In genomic region chr11:118226781-118227180, GRCh38 we compare ENCODE assay signal across 20 cellular contexts. TPM values are rescaled to one million over a fixed set of nuclear protein-coding genes. Genes with fewer than 3 reads are reported as not detected.
DNase-seq lines count a peak whose midpoint lies in the region; ATAC-seq and TF ChIP-seq lines count a peak whose summit lies in the region.
"Had no signal": no experiment of that assay in that cellular context is flagged by ENCODE, and none has a peak within 500 bp of the region (broad histone marks: within the 10 kb centered on the region; RNA-seq: fewer than 3 reads in every experiment).

No MANE protein-coding gene starts in this region.

- H3K27me3 Mint-ChIP-seq in activated naive CD4-positive, alpha-beta T cell treated with anti-CD3 and anti-CD28 coated beads for 36 hours (ENCODE audit: low read depth): no peaks in the 10 kb centered on the region
- no peaks in the 10 kb centered on the region for H3K27me3 Mint-ChIP-seq in activated CD4-positive, alpha-beta memory T cell treated with anti-CD3 and anti-CD28 coated beads, Interleukin-2, amount 10 ng/mL, durations not matched to agents 7 days and 5 days

- TF ChIP-seq POLR2A in GM18505 (IDR thresholded peaks at IDR 0.05; ENCODE audit: borderline replicate concordance, extremely low read depth, insufficient read depth, insufficient read length): no peak

- H3K36me3 Mint-ChIP-seq in activated naive CD4-positive, alpha-beta T cell treated with anti-CD3 and anti-CD28 coated beads for 36 hours (ENCODE audit: low read depth): peaks cover 57% of the 10 kb centered on the region
- H3K36me3 Mint-ChIP-seq in activated CD4-positive, alpha-beta memory T cell treated with anti-CD3 and anti-CD28 coated beads, Interleukin-2, amount 10 ng/mL, durations not matched to agents 7 days and 5 days (ENCODE audit: low read depth): peaks cover 38% of the 10 kb centered on the region

- ATAC-seq in lower lobe of right lung (peak; percentile 6 to 11), upper lobe of right lung (peak; percentile 20), GM18505 (IDR thresholded peaks at IDR 0.05; ENCODE audit: unreplicated experiment) (no peak), HG02973 (IDR thresholded peaks at IDR 0.05; ENCODE audit: unreplicated experiment) (no peak)

- TF ChIP-seq CTCF in lower lobe of right lung (IDR thresholded peaks at IDR 0.05) (no peak), upper lobe of right lung (IDR thresholded peaks at IDR 0.05) (no peak)

- peak overlapping the region; percentile 36 for H3K4me3 Mint-ChIP-seq in activated naive CD4-positive, alpha-beta T cell treated with anti-CD3 and anti-CD28 coated beads for 36 hours
- peak overlapping the region; percentile 44 for H3K4me3 Mint-ChIP-seq in activated CD4-positive, alpha-beta memory T cell treated with anti-CD3 and anti-CD28 coated beads, Interleukin-2, amount 10 ng/mL, durations not matched to agents 7 days and 5 days

- POLR2A ChIA-PET in activated CD4-positive, alpha-beta memory T cell treated with anti-CD3 and anti-CD28 coated beads, Interleukin-2, amount 10 ng/mL, durations not matched to agents 7 days and 5 days (lab: Charles Lee): interaction anchor here (0.8 to 15.3 kb wide), 15 partner anchors 10 to 564 kb away, joined by 3 to 249 read pairs (median 6); partner anchors contain the start of genes CD3D, CD3G, DDX6 and MPZL3

- CTCF ChIA-PET in activated naive CD4-positive, alpha-beta T cell treated with anti-CD3 and anti-CD28 coated beads for 36 hours (lab: Charles Lee): interaction anchor here (0.6 to 2.2 kb wide), 10 partner anchors 10 to 126 kb away, joined by 3 to 9 read pairs (median 4); no protein-coding TSS in a partner anchor
- CTCF ChIA-PET in activated CD4-positive, alpha-beta memory T cell treated with anti-CD3 and anti-CD28 coated beads, Interleukin-2, amount 10 ng/mL, durations not matched to agents 7 days and 5 days (lab: Charles Lee): interaction anchor here (0.9 to 3.9 kb wide), 8 partner anchors 12 to 50 kb away, joined by 3 to 42 read pairs (median 4); no protein-coding TSS in a partner anchor

- peaks cover 53% of the 10 kb centered on the region for H3K4me1 ChIP-seq in lower lobe of right lung
- H3K4me1 ChIP-seq in upper lobe of right lung: peaks cover 23% of the 10 kb centered on the region
- H3K4me1 ChIP-seq: testis had no signal

- H3K27me3 ChIP-seq in lower lobe of right lung (ENCODE audit: low read depth): no peaks in the 10 kb centered on the region
- no peaks in the 10 kb centered on the region for H3K27me3 ChIP-seq in upper lobe of right lung
- H3K27me3 ChIP-seq: brain microvascular endothelial cell, ovary, testis had no signal

- H3K9me3 ChIP-seq in lower lobe of right lung (no peaks in the 10 kb centered on the region), upper lobe of right lung (no peaks in the 10 kb centered on the region)
- H3K9me3 ChIP-seq: ovary, testis had no signal

- H3K4me3 ChIP-seq in lower lobe of right lung (no peak overlapping the region), upper lobe of right lung (no peak overlapping the region)
- H3K4me3 ChIP-seq: ovary, testis had no signal

- intact Hi-C loops in activated naive CD4-positive, alpha-beta T cell treated with anti-CD3 and anti-CD28 coated beads for 36 hours (cut with micrococcal nuclease): loop anchor here (10.0 kb wide), 3 partner anchors 648 to 1132 kb away; partner anchors contain the start of genes C2CD2L, DPAGT1 and SIK3
- intact Hi-C loops in lower lobe of right lung (cut with DNase I) (no loop called here), upper lobe of right lung (cut with DNase I) (no loop called here)

- peak; percentile 54 for DNase-seq in activated naive CD4-positive, alpha-beta T cell treated with anti-CD3 and anti-CD28 coated beads for 36 hours
- DNase-seq in activated naive CD4-positive, alpha-beta T cell treated with Interleukin-2 at 50 U/mL for 16 hours: no peak
- DNase-seq in activated CD4-positive, alpha-beta memory T cell treated with anti-CD3 and anti-CD28 coated beads, Interleukin-2, amount 10 ng/mL, durations not matched to agents 7 days and 5 days: no peak
- no peak for DNase-seq in lower lobe of right lung
- DNase-seq in upper lobe of right lung: no peak
- no peak for DNase-seq in DMS79 (lab: John Stamatoyannopoulos, UW)
- DNase-seq: brain microvascular endothelial cell; DMS 273 treated with DMSO at 0.1 percent for 48 hours; effector CD4-positive, alpha-beta T cell; NCI-H2107; NCI-H748 treated with DMSO at 0.1 percent for 48 hours; ovary; T1000; testis had no signal

- peaks cover 7% of the 10 kb centered on the region for H3K9me3 Mint-ChIP-seq in activated naive CD4-positive, alpha-beta T cell treated with anti-CD3 and anti-CD28 coated beads for 36 hours
- no peaks in the 10 kb centered on the region for H3K9me3 Mint-ChIP-seq in activated CD4-positive, alpha-beta memory T cell treated with anti-CD3 and anti-CD28 coated beads, Interleukin-2, amount 10 ng/mL, durations not matched to agents 7 days and 5 days

- H3K36me3 ChIP-seq in lower lobe of right lung (no peaks in the 10 kb centered on the region), upper lobe of right lung (no peaks in the 10 kb centered on the region)
- H3K36me3 ChIP-seq: brain microvascular endothelial cell, ovary had no signal

- H3K27ac Mint-ChIP-seq in activated naive CD4-positive, alpha-beta T cell treated with anti-CD3 and anti-CD28 coated beads for 36 hours: peak overlapping the region; percentile 89
- no peak overlapping the region for H3K27ac Mint-ChIP-seq in activated CD4-positive, alpha-beta memory T cell treated with anti-CD3 and anti-CD28 coated beads, Interleukin-2, amount 10 ng/mL, durations not matched to agents 7 days and 5 days

- H3K4me1 Mint-ChIP-seq in activated naive CD4-positive, alpha-beta T cell treated with anti-CD3 and anti-CD28 coated beads for 36 hours (ENCODE audit: low read depth): peaks cover 24% of the 10 kb centered on the region
- H3K4me1 Mint-ChIP-seq in activated CD4-positive, alpha-beta memory T cell treated with anti-CD3 and anti-CD28 coated beads, Interleukin-2, amount 10 ng/mL, durations not matched to agents 7 days and 5 days: peaks cover 35% of the 10 kb centered on the region

- H3K27ac ChIP-seq in lower lobe of right lung (peak overlapping the region; percentile 63), upper lobe of right lung (peak overlapping the region; percentile 48)
- H3K27ac ChIP-seq: brain microvascular endothelial cell, ovary, testis had no signal

RNA-seq across cellular contexts. Expression of gene JAML, which starts 2.0 kb away (rescaled TPM):
- total RNA-seq in activated naive CD4-positive, alpha-beta T cell treated with anti-CD3 and anti-CD28 coated beads for 36 hours: 10 to 100 TPM; 67.5 to 71.4 TPM
- total RNA-seq in activated CD4-positive, alpha-beta memory T cell treated with anti-CD3 and anti-CD28 coated beads, Interleukin-2, amount 10 ng/mL, durations not matched to agents 7 days and 5 days: 100 to 1,000 TPM; 102 to 103 TPM
- total RNA-seq in lower lobe of right lung (163 TPM), upper lobe of right lung (87.9 TPM)
- total RNA-seq: fibroblast of villous mesenchyme, HT1080, M059J had no signal

RNA-seq across cellular contexts. Expression of gene MPZL3, which starts 25.4 kb away (rescaled TPM):
- total RNA-seq in activated naive CD4-positive, alpha-beta T cell treated with anti-CD3 and anti-CD28 coated beads for 36 hours: 10 to 100 TPM; 29.3 to 30.5 TPM
- 10 to 100 TPM; 34.0 to 34.9 TPM for total RNA-seq in activated CD4-positive, alpha-beta memory T cell treated with anti-CD3 and anti-CD28 coated beads, Interleukin-2, amount 10 ng/mL, durations not matched to agents 7 days and 5 days
- total RNA-seq in lower lobe of right lung: 12.8 TPM
- total RNA-seq in upper lobe of right lung: 11.8 TPM

RNA-seq across cellular contexts. Expression of gene MPZL2, which starts 37.3 kb away (rescaled TPM):
- 10 to 100 TPM; 25.3 to 28.4 TPM for total RNA-seq in activated naive CD4-positive, alpha-beta T cell treated with anti-CD3 and anti-CD28 coated beads for 36 hours
- 1 to 10 TPM; 3.8 to 5.3 TPM for total RNA-seq in activated CD4-positive, alpha-beta memory T cell treated with anti-CD3 and anti-CD28 coated beads, Interleukin-2, amount 10 ng/mL, durations not matched to agents 7 days and 5 days
- total RNA-seq in lower lobe of right lung (85.3 TPM), upper lobe of right lung (119 TPM)
- total RNA-seq: fibroblast of villous mesenchyme had no signal

RNA-seq across cellular contexts. Expression of gene SCN2B, which starts 50.3 kb away (rescaled TPM):
- total RNA-seq in activated naive CD4-positive, alpha-beta T cell treated with anti-CD3 and anti-CD28 coated beads for 36 hours: not detected
- total RNA-seq in activated CD4-positive, alpha-beta memory T cell treated with anti-CD3 and anti-CD28 coated beads, Interleukin-2, amount 10 ng/mL, durations not matched to agents 7 days and 5 days: not detected
- total RNA-seq in lower lobe of right lung: 1.6 TPM
- 2.5 TPM for total RNA-seq in upper lobe of right lung
- total RNA-seq: fibroblast of villous mesenchyme, HT1080, mesenteric fat pad had no signal

Comparison
In these comparisons a context has a peak if more than half of its experiments do, and no peak if none do; other contexts are left out.
1. ATAC-seq: peak in lower lobe of right lung (2 of 2) and upper lobe of right lung (single experiment); none in GM18505 (single experiment) and HG02973 (single experiment).
2. RNA of gene MPZL2, which starts 37.3 kb away (total RNA-seq): 119 TPM in upper lobe of right lung (single experiment), 85.3 TPM in lower lobe of right lung (single experiment) and 25.3 to 28.4 TPM in activated naive CD4-positive, alpha-beta T cell treated with anti-CD3 and anti-CD28 coated beads for 36 hours; 3.8 to 5.3 TPM in activated CD4-positive, alpha-beta memory T cell treated with anti-CD3 and anti-CD28 coated beads, Interleukin-2, amount 10 ng/mL, durations not matched to agents 7 days and 5 days; every median in the first group is over 4 times any median in the second.